Comparison of ENCODE assay signal across 9 cellular contexts in genomic region chr7:24738577-24738976, GRCh38. TPM values are rescaled to one million over a fixed set of nuclear protein-coding genes. Genes with fewer than 3 reads are reported as not detected.
"Had no signal": no experiment of that assay in that cellular context is flagged by ENCODE, and none has a peak within 500 bp of the region (broad histone marks: within the 10 kb centered on the region; RNA-seq: fewer than 3 reads in every experiment).

No MANE protein-coding gene starts in this region.

- ATAC-seq: GM23338 had no signal

- DNase-seq: H9, HCEC 1CT, Kasumi-1, KG1 had no signal

- H3K4me2 ChIP-seq: GM23338 had no signal

- H3K4me3 ChIP-seq: GM23338 had no signal

- H2AFZ ChIP-seq: GM23338 had no signal

- FAIRE-seq: H1, H54, HTR-8/SVneo had no signal

RNA-seq across cellular contexts. Expression of gene GSDME, which starts 18.7 kb away (rescaled TPM):
- total RNA-seq: HT-29 had no signal
